8 cellular contexts compared by ENCODE assay signal in the genomic region with DNA sequence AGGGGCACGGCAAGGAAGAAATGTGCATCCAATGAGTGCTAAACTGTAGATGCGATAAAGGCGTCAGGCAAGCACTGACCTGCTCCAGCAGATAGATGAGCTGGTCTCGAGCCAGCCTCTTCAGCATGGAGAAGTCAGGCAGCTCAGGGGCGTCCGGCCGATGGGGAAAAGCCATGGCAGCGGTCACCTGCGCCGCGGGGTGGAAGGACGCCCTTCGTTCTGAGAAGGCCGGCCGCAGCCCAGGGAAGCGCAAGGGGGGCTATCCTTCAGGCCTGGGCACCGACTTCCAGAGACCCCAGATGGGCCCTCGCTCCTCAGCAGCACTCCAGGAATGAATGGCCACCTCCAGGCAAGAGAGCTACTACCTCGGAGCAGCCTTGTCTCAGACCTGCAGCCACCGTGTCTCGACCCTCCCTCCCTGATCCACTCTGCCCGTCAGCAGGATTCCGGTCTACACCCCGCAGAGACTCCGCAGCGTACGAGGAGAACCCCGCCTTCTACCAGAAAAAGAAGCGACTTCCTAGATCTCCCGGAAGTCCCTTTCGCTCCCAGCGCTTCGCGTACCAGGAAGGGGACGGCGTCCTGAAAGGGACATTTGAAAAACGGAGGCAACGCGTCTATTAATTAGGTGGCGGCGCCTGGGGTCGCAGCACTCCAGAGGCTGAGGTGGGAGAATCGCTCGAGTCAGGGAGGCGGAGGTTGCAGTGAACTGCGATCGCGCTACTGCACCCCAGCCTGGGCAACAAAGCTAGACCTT. TPM values are rescaled to one million over a fixed set of nuclear protein-coding genes. Genes with fewer than 3 reads are reported as not detected.
A peak's percentile ranks its signal among the peaks of the same experiment; 100 is the strongest.
DNase-seq lines count a peak whose midpoint lies in the region; ATAC-seq and TF ChIP-seq lines count a peak whose summit lies in the region.

A gene (minus strand): TSS at position 520 of the 757 bp plus-strand sequence. CDS start 345 bp downstream, at position 175.

- peak within 1 kb of the TSS; percentile 86 for H3K27ac Mint-ChIP-seq in activated naive CD4-positive, alpha-beta T cell treated with anti-CD3 and anti-CD28 coated beads, Interleukin-2, amount 50 U/mL, for 24 hours
- H3K27ac Mint-ChIP-seq in glutamatergic neuron (ENCODE audit: unreplicated experiment) = peak within 1 kb of the TSS; percentile 91

- DNase-seq in G401 (ENCODE audit: low spot score) = peak; percentile 92
- peak; percentile 52 for DNase-seq in HFF-Myc (ENCODE audit: extremely low read depth, low read depth)
- DNase-seq in NCI-H1048 (lab: John Stamatoyannopoulos, UW) = peak; percentile 60
- peak; percentile 87 for DNase-seq in glutamatergic neuron
- peak; percentile 83 for DNase-seq in osteoblast (ENCODE audit: insufficient read length, low spot score, missing footprints)
- DNase-seq in thoracic aorta (ENCODE audit: low spot score) = peak; percentile 53

- peak within 1 kb of the TSS; percentile 94 for H3K4me3 Mint-ChIP-seq in activated naive CD4-positive, alpha-beta T cell treated with anti-CD3 and anti-CD28 coated beads, Interleukin-2, amount 50 U/mL, for 24 hours
- peak within 1 kb of the TSS; percentile 96 for H3K4me3 Mint-ChIP-seq in glutamatergic neuron (ENCODE audit: unreplicated experiment)

- H2AFZ ChIP-seq in osteoblast (ENCODE audit: low read length) = peak within 1 kb of the TSS; percentile 99

- no peaks in the 10 kb centered on the region for H3K27me3 Mint-ChIP-seq in activated naive CD4-positive, alpha-beta T cell treated with anti-CD3 and anti-CD28 coated beads, Interleukin-2, amount 50 U/mL, for 24 hours
- peaks cover 3% of the 10 kb centered on the region for H3K27me3 Mint-ChIP-seq in glutamatergic neuron (ENCODE audit: unreplicated experiment)

- H3K9me3 Mint-ChIP-seq in activated naive CD4-positive, alpha-beta T cell treated with anti-CD3 and anti-CD28 coated beads, Interleukin-2, amount 50 U/mL, for 24 hours = no peaks in the 10 kb centered on the region
- peaks cover 3% of the 10 kb centered on the region for H3K9me3 Mint-ChIP-seq in glutamatergic neuron (ENCODE audit: unreplicated experiment)

- peak within 1 kb of the TSS; percentile 90 for H3K4me3 ChIP-seq in HFF-Myc (replicated peaks; ENCODE audit: low read depth, low read length)
- peak within 1 kb of the TSS; percentile 99 for H3K4me3 ChIP-seq in osteoblast (ENCODE audit: insufficient read depth, low read length)
- H3K4me3 ChIP-seq in thoracic aorta = peak within 1 kb of the TSS; percentile 93

- peaks cover 44% of the 10 kb centered on the region for H3K4me1 Mint-ChIP-seq in activated naive CD4-positive, alpha-beta T cell treated with anti-CD3 and anti-CD28 coated beads, Interleukin-2, amount 50 U/mL, for 24 hours
- peaks cover 11% of the 10 kb centered on the region for H3K4me1 Mint-ChIP-seq in glutamatergic neuron (ENCODE audit: low read depth, unreplicated experiment)

- H3K4me2 ChIP-seq in osteoblast (ENCODE audit: insufficient read depth, low read length) = peak within 1 kb of the TSS; percentile 93

- H3K9me3 ChIP-seq in osteoblast (ENCODE audit: low read depth, low read length) (no peaks in the 10 kb centered on the region), thoracic aorta (no peaks in the 10 kb centered on the region)

- TF ChIP-seq CTCF in HFF-Myc (IDR thresholded peaks at IDR 0.05; ENCODE audit: low read depth, low read length, missing control alignments) (no peak), glutamatergic neuron (IDR thresholded peaks at IDR 0.05; ENCODE audit: partially characterized antibody, unreplicated experiment) (no peak), osteoblast (IDR thresholded peaks at IDR 0.05; ENCODE audit: extremely low read depth, low read depth, low read length) (no peak), thoracic aorta (IDR thresholded peaks at IDR 0.05) (no peak)

- H3K27me3 ChIP-seq in osteoblast (ENCODE audit: insufficient read depth, low read length) = no peaks in the 10 kb centered on the region
- H3K27me3 ChIP-seq in thoracic aorta (replicated peaks; ENCODE audit: insufficient read depth) = no peaks in the 10 kb centered on the region

- H4K20me1 ChIP-seq in osteoblast (ENCODE audit: insufficient read depth, low read length) = peaks cover 3% of the 10 kb centered on the region

- H3K27ac ChIP-seq in osteoblast (ENCODE audit: low read depth, low read length) (peak within 1 kb of the TSS; percentile 80), thoracic aorta (peak within 1 kb of the TSS; percentile 62 to 74)

- H3K36me3 Mint-ChIP-seq in activated naive CD4-positive, alpha-beta T cell treated with anti-CD3 and anti-CD28 coated beads, Interleukin-2, amount 50 U/mL, for 24 hours = no peaks in the 10 kb centered on the region
- H3K36me3 Mint-ChIP-seq in glutamatergic neuron (ENCODE audit: unreplicated experiment) = no peaks in the 10 kb centered on the region

- ATAC-seq in SK-N-SH treated with all-trans-retinoic acid at 6 μM for 48 hours (peak; percentile 93), thoracic aorta (ENCODE audit: insufficient number of reproducible peaks, low FRiP score, low read depth) (peak; percentile 76)

- H3K4me1 ChIP-seq in osteoblast (ENCODE audit: insufficient read depth, low read length) = peaks cover 17% of the 10 kb centered on the region
- H3K4me1 ChIP-seq in thoracic aorta (ENCODE audit: control insufficient read depth in 1 of 2, low read depth in 2 of 2) = peaks cover 16 to 20% of the 10 kb centered on the region in 2 donors

- in situ Hi-C loops in G401 (cut with HindIII; ENCODE audit: low sequenced_read_pairs) = no loop called here

- peaks cover 47% of the 10 kb centered on the region for H3K79me2 ChIP-seq in osteoblast (ENCODE audit: insufficient read depth, low read length)

- no peaks in the 10 kb centered on the region for H3K36me3 ChIP-seq in osteoblast (ENCODE audit: insufficient read depth, low read length)
- no peaks in the 10 kb centered on the region for H3K36me3 ChIP-seq in thoracic aorta

TF ChIP-seq in SK-N-SH treated with all-trans-retinoic acid at 6 μM for 48 hours, 23 proteins besides CTCF, POLR2A, EP300 and RAD21:
- TF ChIP-seq, protein P1, sequence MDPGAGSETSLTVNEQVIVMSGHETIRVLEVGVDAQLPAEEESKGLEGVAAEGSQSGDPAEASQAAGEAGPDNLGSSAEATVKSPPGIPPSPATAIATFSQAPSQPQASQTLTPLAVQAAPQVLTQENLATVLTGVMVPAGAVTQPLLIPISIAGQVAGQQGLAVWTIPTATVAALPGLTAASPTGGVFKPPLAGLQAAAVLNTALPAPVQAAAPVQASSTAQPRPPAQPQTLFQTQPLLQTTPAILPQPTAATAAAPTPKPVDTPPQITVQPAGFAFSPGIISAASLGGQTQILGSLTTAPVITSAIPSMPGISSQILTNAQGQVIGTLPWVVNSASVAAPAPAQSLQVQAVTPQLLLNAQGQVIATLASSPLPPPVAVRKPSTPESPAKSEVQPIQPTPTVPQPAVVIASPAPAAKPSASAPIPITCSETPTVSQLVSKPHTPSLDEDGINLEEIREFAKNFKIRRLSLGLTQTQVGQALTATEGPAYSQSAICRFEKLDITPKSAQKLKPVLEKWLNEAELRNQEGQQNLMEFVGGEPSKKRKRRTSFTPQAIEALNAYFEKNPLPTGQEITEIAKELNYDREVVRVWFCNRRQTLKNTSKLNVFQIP (CRISPR knock-in tag; IDR thresholded peaks at IDR 0.05; ENCODE audit: borderline replicate concordance, low read depth) = no peak
- TF ChIP-seq ZC3H10 (CRISPR knock-in tag; IDR thresholded peaks at IDR 0.05) (no peak), TOX (CRISPR knock-in tag; IDR thresholded peaks at IDR 0.05; ENCODE audit: borderline replicate concordance) (no peak), ESRRG (CRISPR knock-in tag; IDR thresholded peaks at IDR 0.05) (no peak), RARB (CRISPR knock-in tag; IDR thresholded peaks at IDR 0.05) (no peak), OSR1 (CRISPR knock-in tag; IDR thresholded peaks at IDR 0.05) (no peak), ZNF70 (CRISPR knock-in tag; IDR thresholded peaks at IDR 0.05) (no peak), BACH2 (CRISPR knock-in tag; IDR thresholded peaks at IDR 0.05; ENCODE audit: borderline replicate concordance) (no peak)
- TF ChIP-seq, protein P2, sequence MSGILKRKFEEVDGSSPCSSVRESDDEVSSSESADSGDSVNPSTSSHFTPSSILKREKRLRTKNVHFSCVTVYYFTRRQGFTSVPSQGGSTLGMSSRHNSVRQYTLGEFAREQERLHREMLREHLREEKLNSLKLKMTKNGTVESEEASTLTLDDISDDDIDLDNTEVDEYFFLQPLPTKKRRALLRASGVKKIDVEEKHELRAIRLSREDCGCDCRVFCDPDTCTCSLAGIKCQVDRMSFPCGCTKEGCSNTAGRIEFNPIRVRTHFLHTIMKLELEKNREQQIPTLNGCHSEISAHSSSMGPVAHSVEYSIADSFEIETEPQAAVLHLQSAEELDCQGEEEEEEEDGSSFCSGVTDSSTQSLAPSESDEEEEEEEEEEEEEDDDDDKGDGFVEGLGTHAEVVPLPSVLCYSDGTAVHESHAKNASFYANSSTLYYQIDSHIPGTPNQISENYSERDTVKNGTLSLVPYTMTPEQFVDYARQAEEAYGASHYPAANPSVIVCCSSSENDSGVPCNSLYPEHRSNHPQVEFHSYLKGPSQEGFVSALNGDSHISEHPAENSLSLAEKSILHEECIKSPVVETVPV (CRISPR knock-in tag; IDR thresholded peaks at IDR 0.05) = no peak

RNA-seq across cellular contexts. Expression of the gene that starts here (rescaled TPM):
- total RNA-seq in G401 (2014; rRNA removed; shearing (Covaris generic)) = 8.9 and 12.8 TPM in 2 replicates
- 31.7 TPM for total RNA-seq in glutamatergic neuron (ENCODE audit: unreplicated experiment)
- 8.0 and 10.0 TPM in 2 replicates for total RNA-seq in osteoblast
- 10 to 100 TPM in 1 of 2 donors, 1 to 10 TPM in 1; 7.3 to 12.2 TPM for total RNA-seq in thoracic aorta

Comparison
In these comparisons a context has a peak if more than half of its experiments do, and no peak if none do; other contexts are left out.
1. Peak in every context shown above with its lines: DNase-seq, ATAC-seq, H3K4me3 ChIP-seq and H3K27ac ChIP-seq.